Comparison of ENCODE assay signal across 25 cellular contexts in genomic region chr3:9703240-9703639, GRCh38. TPM values are rescaled to one million over a fixed set of nuclear protein-coding genes. Genes with fewer than 3 reads are reported as not detected.
DNase-seq lines count a peak whose midpoint lies in the region; ATAC-seq and TF ChIP-seq lines count a peak whose summit lies in the region.
"Had no signal": no experiment of that assay in that cellular context is flagged by ENCODE, and none has a peak within 500 bp of the region (broad histone marks: within the 10 kb centered on the region; RNA-seq: fewer than 3 reads in every experiment).

No MANE protein-coding gene starts in this region.

- H3K4me3 ChIP-seq in Caco-2 (ENCODE audit: low read depth, low read length), result peak overlapping the region; percentile 53
- no peak overlapping the region for H3K4me3 ChIP-seq in hepatocyte
- H3K4me3 ChIP-seq: SJSA1 had no signal

- no peak for TF ChIP-seq CTCF in Caco-2 (IDR thresholded peaks at IDR 0.05; ENCODE audit: insufficient read depth in 1 of 2, low read depth in 1 of 2, low read length in 1 of 2, severe bottlenecking in 1 of 2, unreplicated experiment in 1 of 2)
- TF ChIP-seq CTCF in hepatocyte (IDR thresholded peaks at IDR 0.05; ENCODE audit: poor library complexity), result no peak
- no peak for TF ChIP-seq CTCF in progenitor cell of endocrine pancreas (IDR thresholded peaks at IDR 0.05; ENCODE audit: unreplicated experiment)

- H3K27me3 Mint-ChIP-seq in Caco-2 (ENCODE audit: insufficient read depth, unreplicated experiment) (peaks cover 13% of the 10 kb centered on the region), T-cell (peaks cover 14 to 27% of the 10 kb centered on the region in 2 donors), progenitor cell of endocrine pancreas (peaks cover 47% of the 10 kb centered on the region)

- H3K9me2 ChIP-seq in hepatocyte (replicated peaks; ENCODE audit: insufficient read depth), result no peaks in the 10 kb centered on the region

- H3K27ac Mint-ChIP-seq in Caco-2 (ENCODE audit: unreplicated experiment) (no peak overlapping the region), T-cell (no peak overlapping the region), progenitor cell of endocrine pancreas (no peak overlapping the region)
- H3K27ac Mint-ChIP-seq: activated CD4-positive, alpha-beta T cell treated with anti-CD3 and anti-CD28 coated beads, Interleukin-2, amount 10 ng/mL, durations not matched to agents 24 days and 14 days; activated naive CD8-positive, alpha-beta T cell treated with anti-CD3 and anti-CD28 coated beads for 36 hours; CD4-positive, alpha-beta T cell; stimulated activated naive CD8-positive, alpha-beta T cell treated with anti-CD3 and anti-CD28 coated beads, Interleukin-15, amount 100 ng/mL, for 72 hours; T-helper 17 cell had no signal

- H3K79me2 ChIP-seq in hepatocyte, result no peaks in the 10 kb centered on the region
- H3K79me2 ChIP-seq: parathyroid adenoma had no signal

- H3K9me3 ChIP-seq in Caco-2 (no peaks in the 10 kb centered on the region), hepatocyte (ENCODE audit: low read depth) (no peaks in the 10 kb centered on the region)
- H3K9me3 ChIP-seq: SJSA1, tibial artery had no signal

- H3K27me3 ChIP-seq in Caco-2 (replicated peaks; ENCODE audit: control insufficient read depth, insufficient read depth, low read length), result no peaks in the 10 kb centered on the region; the same call in 1 of the 2 replicates
- H3K27me3 ChIP-seq in hepatocyte, result peaks cover 30% of the 10 kb centered on the region

- no peak overlapping the region for H3K27ac ChIP-seq in hepatocyte
- H3K27ac ChIP-seq: parathyroid adenoma, SJSA1, tibial artery had no signal

- no peaks in the 10 kb centered on the region for H3K36me3 Mint-ChIP-seq in Caco-2 (ENCODE audit: insufficient read depth, unreplicated experiment)
- H3K36me3 Mint-ChIP-seq in T-cell, result peaks cover 40% of the 10 kb centered on the region
- H3K36me3 Mint-ChIP-seq in progenitor cell of endocrine pancreas (ENCODE audit: insufficient read depth), result peaks cover 2% of the 10 kb centered on the region

- H3K4me1 ChIP-seq in Caco-2 (0 out of 2 replicates have a peak, but pooled peaks cover 5% of the 10 kb centered on the region), hepatocyte (ENCODE audit: insufficient read depth) (peaks cover 10% of the 10 kb centered on the region)
- H3K4me1 ChIP-seq: parathyroid adenoma had no signal

- H3K9me3 Mint-ChIP-seq in Caco-2 (ENCODE audit: unreplicated experiment) (no peaks in the 10 kb centered on the region), T-cell (peaks cover 0 to 4% (median 0%) of the 10 kb centered on the region in 3 donors), progenitor cell of endocrine pancreas (ENCODE audit: low read depth) (no peaks in the 10 kb centered on the region)
- H3K9me3 Mint-ChIP-seq: activated CD4-positive, alpha-beta T cell treated with anti-CD3 and anti-CD28 coated beads, Interleukin-2, amount 10 ng/mL, durations not matched to agents 24 days and 14 days; activated naive CD8-positive, alpha-beta T cell treated with anti-CD3 and anti-CD28 coated beads for 36 hours; CD4-positive, alpha-beta T cell; central memory CD8-positive, alpha-beta T cell; stimulated activated naive CD8-positive, alpha-beta T cell treated with anti-CD3 and anti-CD28 coated beads, Interleukin-15, amount 100 ng/mL, for 72 hours had no signal

- 84% methylated on average over 4 of the region's 4 CpGs for WGBS in hepatocyte (ENCODE audit: low lambda C conversion rate, missing lambda C conversion rate)

- DNase-seq in Caco-2, result no peak
- no peak for DNase-seq in T-cell
- DNase-seq in hepatocyte (ENCODE audit: low spot score), result no peak
- no peak for DNase-seq in progenitor cell of endocrine pancreas (ENCODE audit: low spot score, unreplicated experiment)
- DNase-seq in putamen (ENCODE audit: low spot score), result no peak
- DNase-seq in GDM1 (lab: John Stamatoyannopoulos, UW), result no peak
- DNase-seq: activated CD4-positive, alpha-beta T cell treated with anti-CD3 and anti-CD28 coated beads, Interleukin-2, amount 10 ng/mL, durations not matched to agents 24 days and 14 days; CD4-positive, alpha-beta T cell; head of caudate nucleus; Kasumi-1; mesendoderm; NCI-H1092; NCI-H1930; stimulated activated CD4-positive, alpha-beta T cell treated with anti-CD3 and anti-CD28 coated beads, Interleukin-15, amount 100 ng/mL, for 24 hours; stimulated activated naive CD8-positive, alpha-beta T cell treated with anti-CD3 and anti-CD28 coated beads, Interleukin-15, amount 100 ng/mL, for 72 hours; T-helper 17 cell; tibial artery had no signal

- no peak for ATAC-seq in T-cell (replicated peaks in 1 of 4)
- ATAC-seq in HG02840 (IDR thresholded peaks at IDR 0.05; ENCODE audit: low FRiP score, unreplicated experiment), result no peak

- POLR2A ChIA-PET in Caco-2 (lab: Charles Lee) (no interaction called here), T-cell (lab: Charles Lee) (no interaction called here)

- peak overlapping the region; percentile 78 for H3K4me3 Mint-ChIP-seq in Caco-2 (ENCODE audit: unreplicated experiment)
- peak overlapping the region in 2 of 3 donors; percentile 11 to 63 for H3K4me3 Mint-ChIP-seq in T-cell
- H3K4me3 Mint-ChIP-seq in progenitor cell of endocrine pancreas (ENCODE audit: low read depth), result peak overlapping the region; percentile 37
- H3K4me3 Mint-ChIP-seq: activated CD4-positive, alpha-beta T cell treated with anti-CD3 and anti-CD28 coated beads, Interleukin-2, amount 10 ng/mL, durations not matched to agents 24 days and 14 days; activated naive CD8-positive, alpha-beta T cell treated with anti-CD3 and anti-CD28 coated beads for 36 hours had no signal

- no TSS peak for BruUV-seq in Caco-2 (replicated peaks; lab: Mats Ljungman, UMichigan)

- H2AFZ ChIP-seq in hepatocyte, result no peak overlapping the region

- H4K20me1 ChIP-seq in hepatocyte (ENCODE audit: insufficient read depth, poor library complexity, severe bottlenecking), result no peaks in the 10 kb centered on the region

- intact Hi-C loops in Caco-2 (cut with micrococcal nuclease; ENCODE audit: unreplicated experiment), result loop anchor here (10.0 kb wide), 1 partner anchor 198 kb away; no protein-coding TSS in a partner anchor

- H3K4me1 Mint-ChIP-seq in Caco-2 (ENCODE audit: low read depth, unreplicated experiment) (no peaks in the 10 kb centered on the region), T-cell (peaks cover 10 to 22% (median 13%) of the 10 kb centered on the region in 3 donors), progenitor cell of endocrine pancreas (ENCODE audit: low read depth) (no peaks in the 10 kb centered on the region)
- H3K4me1 Mint-ChIP-seq: central memory CD8-positive, alpha-beta T cell had no signal

- CTCF ChIA-PET in Caco-2 (lab: Charles Lee), result no interaction called here
- CTCF ChIA-PET in T-cell (lab: Charles Lee), result no interaction called here

- H3K36me3 ChIP-seq in Caco-2 (ENCODE audit: control insufficient read depth, insufficient read depth, low read length) (no peaks in the 10 kb centered on the region), hepatocyte (replicated peaks; ENCODE audit: insufficient read depth, low read depth) (no peaks in the 10 kb centered on the region)
- H3K36me3 ChIP-seq: SJSA1 had no signal

- peak overlapping the region; percentile 91 for H3K4me2 ChIP-seq in hepatocyte

RNA-seq across cellular contexts. Expression of gene CPNE9, which starts 0.4 kb away (rescaled TPM):
- total RNA-seq in Caco-2 (2022), result not detected in 2 replicates
- total RNA-seq in T-cell, result 1 to 10 TPM in 1 of 5 donors, under 1 TPM in 3, not detected in 1; 0.19 to 1.5 (median 0.24) TPM
- total RNA-seq in hepatocyte, result not detected in 2 replicates
- not detected in 2 replicates for polyA plus RNA-seq in hepatocyte
- total RNA-seq in progenitor cell of endocrine pancreas, result 0.47 and 0.69 TPM in 2 replicates
- total RNA-seq: activated CD4-positive, alpha-beta T cell treated with anti-CD3 and anti-CD28 coated beads, Interleukin-2, amount 10 ng/mL, durations not matched to agents 24 days and 14 days; activated naive CD8-positive, alpha-beta T cell treated with anti-CD3 and anti-CD28 coated beads for 36 hours; dermis microvascular lymphatic vessel endothelial cell; left lobe of liver; myocyte; SJSA1; T-helper 17 cell had no signal

RNA-seq across cellular contexts. Expression of gene BRPF1, which starts 28.3 kb away (rescaled TPM):
- total RNA-seq in Caco-2 (2022), result 24.7 and 26.0 TPM in 2 replicates
- total RNA-seq in T-cell, result 10 to 100 TPM; 28.6 to 46.3 (median 39.0) TPM
- 9.6 and 10.7 TPM in 2 replicates for total RNA-seq in hepatocyte
- 9.1 and 9.3 TPM in 2 replicates for polyA plus RNA-seq in hepatocyte
- total RNA-seq in progenitor cell of endocrine pancreas, result 25.2 and 25.6 TPM in 2 replicates

RNA-seq across cellular contexts. Expression of gene OGG1, which starts 46.5 kb away (rescaled TPM):
- 24.1 and 25.3 TPM in 2 replicates for total RNA-seq in Caco-2 (2022)
- 10 to 100 TPM; 18.3 to 41.3 (median 38.1) TPM for total RNA-seq in T-cell
- 34.7 and 38.7 TPM in 2 replicates for total RNA-seq in hepatocyte
- polyA plus RNA-seq in hepatocyte, result 43.2 and 48.9 TPM in 2 replicates
- 46.3 and 47.7 TPM in 2 replicates for total RNA-seq in progenitor cell of endocrine pancreas

RNA-seq across cellular contexts. Expression of gene MTMR14, which starts 53.9 kb away (rescaled TPM):
- 30.1 and 34.7 TPM in 2 replicates for total RNA-seq in Caco-2 (2022)
- 10 to 100 TPM; 63.6 to 80.4 (median 71.2) TPM for total RNA-seq in T-cell
- total RNA-seq in hepatocyte, result 26.9 and 27.1 TPM in 2 replicates
- polyA plus RNA-seq in hepatocyte, result 34.8 and 40.2 TPM in 2 replicates
- 39.4 and 42.3 TPM in 2 replicates for total RNA-seq in progenitor cell of endocrine pancreas
